In the genomic region with DNA sequence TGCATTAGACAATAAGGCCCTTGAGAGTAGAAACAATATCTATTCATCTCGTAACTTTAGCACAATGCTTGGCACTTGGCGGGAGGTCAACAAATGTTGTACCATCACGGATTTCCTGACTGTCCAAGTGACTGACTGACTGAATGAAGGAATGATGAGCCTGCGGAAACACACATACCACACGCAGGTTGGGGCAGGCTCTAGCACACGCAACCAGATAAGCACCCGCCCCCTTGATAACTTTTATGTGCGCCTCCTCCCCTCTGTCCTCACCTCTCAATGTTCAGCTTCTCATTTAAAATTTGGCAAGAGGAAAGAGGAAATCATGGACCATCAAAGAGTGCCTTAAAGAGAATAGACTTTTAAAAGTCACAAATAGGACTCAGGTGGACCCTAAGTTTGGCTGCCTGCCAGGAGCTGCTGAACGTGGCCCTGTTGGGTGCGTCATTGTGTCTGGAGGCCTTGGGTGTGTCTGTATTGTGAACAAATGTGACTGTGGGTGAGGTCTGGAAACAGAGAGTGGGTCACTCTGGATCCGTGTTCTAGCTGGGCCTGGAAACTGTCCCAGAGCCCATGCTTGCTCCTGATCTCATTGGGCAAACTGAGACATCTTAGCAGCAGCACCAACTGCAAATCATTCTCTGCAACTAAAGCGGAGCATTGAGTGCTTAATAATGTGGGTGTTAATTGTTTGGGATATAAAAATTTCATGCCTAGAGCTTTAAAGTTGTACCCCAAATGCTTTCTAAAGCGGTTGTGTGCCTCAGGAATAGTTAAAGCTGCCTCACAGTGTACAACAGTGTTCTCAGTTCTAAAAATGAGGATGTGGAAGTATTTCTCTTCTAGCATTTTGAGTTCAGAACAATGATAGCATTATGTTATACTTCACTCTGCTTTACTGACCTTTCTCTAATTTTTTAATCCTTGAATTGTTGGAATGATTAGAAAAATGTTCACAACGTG, we compare ENCODE assay signal across 11 cellular contexts. TPM values are rescaled to one million over a fixed set of nuclear protein-coding genes. Genes with fewer than 3 reads are reported as not detected.
DNase-seq lines count a peak whose midpoint lies in the region; ATAC-seq and TF ChIP-seq lines count a peak whose summit lies in the region.
"Had no signal": no experiment of that assay in that cellular context is flagged by ENCODE, and none has a peak within 500 bp of the region (broad histone marks: within the 10 kb centered on the region; RNA-seq: fewer than 3 reads in every experiment).

No MANE protein-coding gene starts in this region.

- TF ChIP-seq CTCF in OCI-LY7 (conservative IDR thresholded peaks at IDR 0.05; ENCODE audit: low read length) (no peak), esophagus muscularis mucosa (IDR thresholded peaks at IDR 0.05) (no peak)

- H4K20me1 ChIP-seq in OCI-LY7 (ENCODE audit: insufficient read depth, low read length), result no peaks in the 10 kb centered on the region

- peak overlapping the region; percentile 73 for H3K4me2 ChIP-seq in OCI-LY7 (ENCODE audit: low read length)

- no TSS peak for BruUV-seq in OCI-LY7 (replicated peaks; lab: Mats Ljungman, UMichigan)

- 70% methylated on average over 14 of the region's 14 CpGs for whole genome bisulfite sequencing in esophagus muscularis mucosa

- no peak for ATAC-seq in HG02981 (IDR thresholded peaks at IDR 0.05; ENCODE audit: unreplicated experiment)
- ATAC-seq: stimulated activated effector memory CD8-positive, alpha-beta T cell treated with anti-CD3 and anti-CD28 coated beads, Interleukin-12 subunit alpha, Interleukin-12 subunit beta, amount 100 ng/mL, for 72 hours had no signal

- H3K27me3 ChIP-seq in MG63 (peaks cover 3% of the 10 kb centered on the region; the same call in 1 of the 2 replicates), esophagus muscularis mucosa (no peaks in the 10 kb centered on the region)

- peak overlapping the region; percentile 97 for H2AFZ ChIP-seq in OCI-LY7 (ENCODE audit: low read length)

- H3K4me3 ChIP-seq in OCI-LY7 (ENCODE audit: low read depth, low read length, poor library complexity, severe bottlenecking) (peak overlapping the region; percentile 8), MG63 (no peak overlapping the region), esophagus muscularis mucosa (no peak overlapping the region)
- H3K4me3 ChIP-seq: HAP-1 had no signal

- no peak for TF ChIP-seq EP300 in esophagus muscularis mucosa (IDR thresholded peaks at IDR 0.05)

- intact Hi-C loops in OCI-LY7 (cut with micrococcal nuclease; ENCODE audit: unreplicated experiment), result no loop called here
- intact Hi-C loops in posterior cingulate gyrus (cut with DNase I), result no loop called here
- intact Hi-C loops in esophagus muscularis mucosa (cut with DNase I), result no loop called here

- CTCF ChIA-PET in OCI-LY7 (lab: Charles Lee; ENCODE audit: unreplicated experiment), result no interaction called here

- peak overlapping the region; percentile 50 for H3K27ac ChIP-seq in OCI-LY7 (ENCODE audit: low read depth, low read length, poor library complexity, severe bottlenecking)
- H3K27ac ChIP-seq in esophagus muscularis mucosa (replicated peaks in 1 of 4), result no peak overlapping the region

- H3K4me1 ChIP-seq in OCI-LY7 (ENCODE audit: insufficient read depth, low read length, poor library complexity, severe bottlenecking), result peaks cover 36% of the 10 kb centered on the region
- peaks cover 0 to 5% (median 2%) of the 10 kb centered on the region in 4 donors for H3K4me1 ChIP-seq in esophagus muscularis mucosa
- H3K4me1 ChIP-seq: HAP-1 had no signal

- H3K79me2 ChIP-seq in OCI-LY7 (ENCODE audit: insufficient read depth, low read depth, low read length), result no peaks in the 10 kb centered on the region

- H3K36me3 ChIP-seq in OCI-LY7 (ENCODE audit: insufficient read depth, low read length), result no peaks in the 10 kb centered on the region
- no peaks in the 10 kb centered on the region for H3K36me3 ChIP-seq in MG63
- no peaks in the 10 kb centered on the region for H3K36me3 ChIP-seq in esophagus muscularis mucosa
- H3K36me3 ChIP-seq: HAP-1 had no signal

- no peak for TF ChIP-seq POLR2A in esophagus muscularis mucosa (IDR thresholded peaks at IDR 0.05; ENCODE audit: low read depth)

- DNase-seq in COR-L47 (lab: John Stamatoyannopoulos, UW) (peak; percentile 81), OCI-LY7 (ENCODE audit: low spot score) (peak; percentile 57), foreskin melanocyte (peak; percentile 85), posterior cingulate gyrus (peak in 6 of 10 donors; percentile 52 to 92 (median 66)), MG63 (no peak), esophagus muscularis mucosa (ENCODE audit: extremely low spot score) (no peak)
- no peak for DNase-seq in stimulated activated CD4-positive, alpha-beta T cell treated with anti-CD3 and anti-CD28 coated beads, Interleukin-12 subunit alpha, Interleukin-12 subunit beta, amount 100 ng/mL, for 4 hours
- DNase-seq: CD8-positive, alpha-beta memory T cell had no signal

- H3K9me2 ChIP-seq in OCI-LY7 (ENCODE audit: insufficient read depth, low read length), result no peaks in the 10 kb centered on the region

- POLR2A ChIA-PET in OCI-LY7 (lab: Charles Lee), result interaction anchor here (0.6 to 1.6 kb wide), 4 partner anchors 12 to 75 kb away, joined by 3 to 12 read pairs (median 6); no protein-coding TSS in a partner anchor

- H3K9me3 ChIP-seq in OCI-LY7 (ENCODE audit: low read length) (0 out of 2 replicates have a peak, but pooled peaks cover 10% of the 10 kb centered on the region), MG63 (no peaks in the 10 kb centered on the region), esophagus muscularis mucosa (no peaks in the 10 kb centered on the region)
- H3K9me3 ChIP-seq: HAP-1 had no signal

RNA-seq across cellular contexts. Expression of a gene that starts 47.6 kb away (rescaled TPM):
- total RNA-seq in OCI-LY7 (2014; rRNA removed; shearing (Covaris generic)), result 13.2 and 16.7 TPM in 2 replicates
- 17.3 and 18.8 TPM in 2 replicates for total RNA-seq in OCI-LY7 (2022)
- total RNA-seq in MG63 (2014; rRNA removed; shearing (Covaris generic); ENCODE audit: low replicate concordance), result 0.82 and 1.9 TPM in 2 replicates
- total RNA-seq in esophagus muscularis mucosa, result 10 to 100 TPM; 16.1 to 25.9 (median 20.0) TPM

Comparison
In these comparisons a context has a peak if more than half of its experiments do, and no peak if none do; other contexts are left out.
1. DNase-seq: peak in COR-L47 (single experiment), OCI-LY7 (single experiment), foreskin melanocyte (single experiment) and posterior cingulate gyrus (6 of 10); none in MG63 (single experiment), esophagus muscularis mucosa (single experiment) and stimulated activated CD4-positive, alpha-beta T cell treated with anti-CD3 and anti-CD28 coated beads, Interleukin-12 subunit alpha, Interleukin-12 subunit beta, amount 100 ng/mL, for 4 hours (single experiment).